ENCODE assay signal across 8 cellular contexts in the genomic region with DNA sequence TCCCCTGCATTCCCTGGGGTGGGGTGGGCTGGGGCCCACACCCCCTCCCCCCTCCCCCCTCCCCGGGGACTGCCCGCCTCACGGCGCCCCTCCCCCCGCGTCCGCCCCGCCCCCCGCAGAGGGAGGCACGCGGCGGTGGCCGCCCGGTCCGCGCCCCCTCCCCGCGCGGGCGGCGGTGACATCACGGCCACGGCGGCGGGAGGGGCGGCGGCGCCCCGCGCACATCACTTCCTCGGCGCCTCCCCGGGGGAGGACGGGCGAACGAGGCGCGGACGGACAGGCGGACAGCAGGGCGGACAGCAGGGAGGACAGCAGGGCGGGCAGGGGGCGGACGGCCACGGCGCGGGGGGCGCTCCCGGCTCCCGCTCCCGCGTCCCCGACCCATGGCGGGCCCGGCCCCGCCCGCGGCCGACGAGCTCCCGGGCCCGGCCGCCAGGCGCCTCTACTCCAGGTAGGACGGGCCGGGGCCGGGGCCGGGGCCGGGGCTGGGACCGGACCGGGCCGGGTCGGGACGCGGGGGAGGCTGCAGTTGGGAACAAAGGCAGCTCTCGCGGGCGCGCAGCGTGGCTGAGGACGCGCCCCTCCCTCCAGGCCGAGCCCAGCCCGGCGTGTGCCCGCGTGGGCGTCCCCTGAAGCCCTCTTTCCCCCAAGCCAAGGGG. TPM values are rescaled to one million over a fixed set of nuclear protein-coding genes. Genes with fewer than 3 reads are reported as not detected.
A peak's percentile ranks its signal among the peaks of the same experiment; 100 is the strongest.
DNase-seq lines count a peak whose midpoint lies in the region; ATAC-seq and TF ChIP-seq lines count a peak whose summit lies in the region.

A gene with protein sequence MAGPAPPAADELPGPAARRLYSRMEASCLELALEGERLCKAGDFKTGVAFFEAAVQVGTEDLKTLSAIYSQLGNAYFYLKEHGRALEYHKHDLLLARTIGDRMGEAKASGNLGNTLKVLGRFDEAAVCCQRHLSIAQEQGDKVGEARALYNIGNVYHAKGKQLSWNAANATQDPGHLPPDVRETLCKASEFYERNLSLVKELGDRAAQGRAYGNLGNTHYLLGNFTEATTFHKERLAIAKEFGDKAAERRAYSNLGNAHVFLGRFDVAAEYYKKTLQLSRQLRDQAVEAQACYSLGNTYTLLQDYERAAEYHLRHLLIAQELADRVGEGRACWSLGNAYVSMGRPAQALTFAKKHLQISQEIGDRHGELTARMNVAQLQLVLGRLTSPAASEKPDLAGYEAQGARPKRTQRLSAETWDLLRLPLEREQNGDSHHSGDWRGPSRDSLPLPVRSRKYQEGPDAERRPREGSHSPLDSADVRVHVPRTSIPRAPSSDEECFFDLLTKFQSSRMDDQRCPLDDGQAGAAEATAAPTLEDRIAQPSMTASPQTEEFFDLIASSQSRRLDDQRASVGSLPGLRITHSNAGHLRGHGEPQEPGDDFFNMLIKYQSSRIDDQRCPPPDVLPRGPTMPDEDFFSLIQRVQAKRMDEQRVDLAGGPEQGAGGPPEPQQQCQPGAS (plus strand): TSS at position 227 of the 659 bp plus-strand sequence. CDS start 157 bp downstream, at position 384.

- intact Hi-C loops in adrenal gland (cut with DNase I) (no loop called here), cardiac septum (cut with DNase I) (no loop called here), ovary (cut with DNase I) (loop anchor here in 1 of 4 donors (5.0 kb wide), 1 partner anchor 35 kb away; a partner anchor contains a TSS)

- peak; percentile 94 for DNase-seq in GM03348 (ENCODE audit: low spot score)
- peak; percentile 71 for DNase-seq in RKO (ENCODE audit: low spot score)
- peak in 3 of 7 donors; percentile 60 to 68 (median 60) for DNase-seq in adrenal gland
- no peak for DNase-seq in cardiac septum (ENCODE audit: low spot score)
- peak; percentile 69 to 85 (median 77) for DNase-seq in ovary
- DNase-seq in amniotic stem cell (lab: John Stamatoyannopoulos, UW) = no peak
- DNase-seq in MV-4-11 (lab: John Stamatoyannopoulos, UW) = no peak

- H3K4me3 ChIP-seq in adrenal gland (peak within 1 kb of the TSS in 2 of 4 donors; percentile 56 to 93), ovary (peak within 1 kb of the TSS; percentile 69)

- H3K4me1 ChIP-seq in adrenal gland (replicated peaks in 1 of 2) (peaks cover 5 to 26% of the 10 kb centered on the region in 2 donors), ovary (ENCODE audit: insufficient read depth) (peaks cover 19% of the 10 kb centered on the region)

- H3K36me3 ChIP-seq in adrenal gland (replicated peaks in 1 of 2) = no peaks in the 10 kb centered on the region
- no peaks in the 10 kb centered on the region for H3K36me3 ChIP-seq in ovary

- peak; percentile 29 to 47 for TF ChIP-seq POLR2A in adrenal gland (IDR thresholded peaks at IDR 0.05)
- TF ChIP-seq POLR2A in ovary (IDR thresholded peaks at IDR 0.05) = peak; percentile 59

- no peak for ATAC-seq in GM21825 (IDR thresholded peaks at IDR 0.05; ENCODE audit: unreplicated experiment)

- H3K27ac ChIP-seq in adrenal gland = peak within 1 kb of the TSS in 3 of 5 donors; percentile 32 to 84 (median 73)
- peak within 1 kb of the TSS; percentile 85 to 94 for H3K27ac ChIP-seq in ovary

- TF ChIP-seq EP300 in ovary (IDR thresholded peaks at IDR 0.05) = no peak

- TF ChIP-seq CTCF in adrenal gland (IDR thresholded peaks at IDR 0.05) (no peak), ovary (IDR thresholded peaks at IDR 0.05) (peak in 2 of 3 donors; percentile 17 to 25)

- no peaks in the 10 kb centered on the region for H3K27me3 ChIP-seq in adrenal gland
- H3K27me3 ChIP-seq in ovary = no peaks in the 10 kb centered on the region

- H3K9me3 ChIP-seq in adrenal gland (replicated peaks in 1 of 3) = no peaks in the 10 kb centered on the region
- no peaks in the 10 kb centered on the region for H3K9me3 ChIP-seq in ovary

- WGBS in adrenal gland, 4 donors = 1 to 2% methylated on average over 58 to 69 of the region's 88 CpGs; no CpG with 5 or more reads in 2 of the 4 donors
- whole genome bisulfite sequencing in ovary, 3 donors = 0 to 2% (median 1%) methylated on average over 6 to 84 of the region's 88 CpGs

RNA-seq across cellular contexts. Expression of the gene that starts here (rescaled TPM):
- 10 to 100 TPM in 7 of 8 donors, 1 to 10 TPM in 1; 9.9 to 50.4 (median 17.2) TPM for total RNA-seq in adrenal gland
- polyA plus RNA-seq in adrenal gland = 10 to 100 TPM in 2 of 3 donors, 1 to 10 TPM in 1; 2.9 to 48.9 (median 31.5) TPM
- total RNA-seq in cardiac septum = 35.1 TPM
- 10 to 100 TPM; 14.1 to 65.4 (median 36.4) TPM for total RNA-seq in ovary
- 10 to 100 TPM in 1 of 2 donors, under 1 TPM in 1; 0.57 to 26.6 TPM for polyA plus RNA-seq in ovary

Comparison
In these comparisons a context has a peak if more than half of its experiments do, and no peak if none do; other contexts are left out.
1. DNase-seq: peak in GM03348 (single experiment), RKO (single experiment) and ovary (5 of 5); none in cardiac septum (single experiment), amniotic stem cell (single experiment) and MV-4-11 (single experiment).
2. CTCF ChIP-seq: peak in ovary (2 of 3); none in adrenal gland (0 of 6).